Comparison of ENCODE assay signal across 22 cellular contexts in genomic region chr7:159010951-159011820, GRCh38.
A peak's percentile ranks its signal among the peaks of the same experiment; 100 is the strongest.
DNase-seq lines count a peak whose midpoint lies in the region; TF ChIP-seq lines count a peak whose summit lies in the region.
"Had no signal": no experiment of that assay in that cellular context is flagged by ENCODE, and none has a peak within 500 bp of the region (broad histone marks: within the 10 kb centered on the region; RNA-seq: fewer than 3 reads in every experiment).

No MANE protein-coding gene starts in this region.

- H3K9ac ChIP-seq in BLaER1 treated with 17β-estradiol and CSF1 and Interleukin-3, amounts not matched to agents 10 nM and 100 nM = peak overlapping the region in 5 of 11 experiments; percentile 0 to 39 (median 8); a peak in 5 of 22 replicates

- TF ChIP-seq CTCF in sigmoid colon (IDR thresholded peaks at IDR 0.05) = no peak
- TF ChIP-seq CTCF in BE2C (IDR thresholded peaks at IDR 0.05; ENCODE audit: low read depth, low read length) = no peak
- TF ChIP-seq CTCF in transverse colon (IDR thresholded peaks at IDR 0.05) = no peak

- no peak overlapping the region for H3K4me3 ChIP-seq in BLaER1 treated with 17β-estradiol and CSF1 and Interleukin-3, amounts not matched to agents 10 nM and 100 nM
- H3K4me3 ChIP-seq in sigmoid colon = no peak overlapping the region
- no peak overlapping the region for H3K4me3 ChIP-seq in BE2C (ENCODE audit: low read depth, low read length)
- H3K4me3 ChIP-seq in transverse colon = no peak overlapping the region
- H3K4me3 ChIP-seq: esophagus muscularis mucosa, GM12878 had no signal

- in situ Hi-C loops in transverse colon (cut with MboI; ENCODE audit: low pct_ligation_motif_present in 1 of 4, low pct_unique_long_range_greater_than_20kb in 1 of 4, low sequenced_read_pairs in 3 of 4) = no loop called here

- H3K4me1 ChIP-seq in BLaER1 treated with 17β-estradiol and CSF1 and Interleukin-3, amounts not matched to agents 10 nM and 100 nM = peaks cover 45 to 95% (median 89%) of the 10 kb centered on the region in 10 experiments
- H3K4me1 ChIP-seq in sigmoid colon (peaks cover 0 to 53% (median 51%) of the 10 kb centered on the region in 4 donors), BE2C (no peaks in the 10 kb centered on the region), transverse colon (peaks cover 5 to 30% (median 6%) of the 10 kb centered on the region in 4 donors)

- peaks cover 0 to 8% (median 0%) of the 10 kb centered on the region in 11 experiments; a peak in 8 of 22 replicates for H3K9me3 ChIP-seq in BLaER1 treated with 17β-estradiol and CSF1 and Interleukin-3, amounts not matched to agents 10 nM and 100 nM (replicated peaks in 1 of 11)
- H3K9me3 ChIP-seq in sigmoid colon (no peaks in the 10 kb centered on the region), BE2C (no peaks in the 10 kb centered on the region), transverse colon (no peaks in the 10 kb centered on the region)
- H3K9me3 ChIP-seq: esophagus muscularis mucosa had no signal

- peaks cover 0 to 22% (median 0%) of the 10 kb centered on the region in 11 experiments; a peak in 4 of 22 replicates for H3K27me3 ChIP-seq in BLaER1 treated with 17β-estradiol and CSF1 and Interleukin-3, amounts not matched to agents 10 nM and 100 nM
- H3K27me3 ChIP-seq in sigmoid colon (no peaks in the 10 kb centered on the region), BE2C (no peaks in the 10 kb centered on the region), transverse colon (no peaks in the 10 kb centered on the region)
- H3K27me3 ChIP-seq: esophagus muscularis mucosa had no signal

- intact Hi-C loops in sigmoid colon (cut with DNase I) = loop anchor here (2.0 kb wide), 1 partner anchor 30 kb away; no protein-coding TSS in a partner anchor
- intact Hi-C loops in transverse colon (cut with DNase I; ENCODE audit: low total_unique reads) = no loop called here

- H4K20me1 ChIP-seq in BLaER1 treated with 17β-estradiol and CSF1 and Interleukin-3, amounts not matched to agents 10 nM and 100 nM = no peaks in the 10 kb centered on the region

- H3K36me3 ChIP-seq in BLaER1 treated with 17β-estradiol and CSF1 and Interleukin-3, amounts not matched to agents 10 nM and 100 nM = no peaks in the 10 kb centered on the region
- H3K36me3 ChIP-seq in sigmoid colon (no peaks in the 10 kb centered on the region), BE2C (no peaks in the 10 kb centered on the region), transverse colon (no peaks in the 10 kb centered on the region)
- H3K36me3 ChIP-seq: esophagus muscularis mucosa had no signal

- no peak for TF ChIP-seq POLR2A in sigmoid colon (IDR thresholded peaks at IDR 0.05)
- TF ChIP-seq POLR2A in transverse colon (IDR thresholded peaks at IDR 0.05) = no peak

- 84 to 88% methylated on average over 15 of the region's 15 CpGs for WGBS in sigmoid colon, 2 donors
- WGBS in transverse colon (ENCODE audit: low coverage in 1 of 2), 2 donors = 83 to 87% methylated on average over 10 to 15 of the region's 15 CpGs

- TF ChIP-seq EP300 in sigmoid colon (IDR thresholded peaks at IDR 0.05) (no peak), transverse colon (IDR thresholded peaks at IDR 0.05; ENCODE audit: low read depth) (no peak)

- H3K4me2 ChIP-seq in BLaER1 treated with 17β-estradiol and CSF1 and Interleukin-3, amounts not matched to agents 10 nM and 100 nM = peak overlapping the region; percentile 74 to 96 (median 82)

- DNase-seq in LHCN-M2 (ENCODE audit: low read depth) (peak; percentile 80), left kidney (ENCODE audit: low read depth, low spot score) (peak; percentile 55), sigmoid colon (peak; percentile 42), DMS153 (lab: John Stamatoyannopoulos, UW) (no peak), BE2C (no peak), NCI-H1092 (lab: John Stamatoyannopoulos, UW) (no peak), transverse colon (no peak)
- DNase-seq: ACHN; activated CD8-positive, alpha-beta memory T cell treated with anti-CD3 and anti-CD28 coated beads, Interleukin-2, amount 50 U/mL, for 4 hours; activated naive CD4-positive, alpha-beta T cell treated with Interleukin-2 at 50 U/mL for 16 hours; amygdala; CD8-positive, alpha-beta T cell; central memory CD4-positive, alpha-beta T cell; DMS53; effector CD4-positive, alpha-beta T cell; NCI-H1694 treated with DMSO at 0.1 percent for 48 hours; NCI-H774; SIG-M5; T-helper 1 cell had no signal

- H3K27ac ChIP-seq in BLaER1 treated with 17β-estradiol and CSF1 and Interleukin-3, amounts not matched to agents 10 nM and 100 nM = peak overlapping the region in 8 of 11 experiments; percentile 19 to 85 (median 44); a peak in 12 of 22 replicates
- H3K27ac ChIP-seq in sigmoid colon (peak overlapping the region in 3 of 4 donors; percentile 82 to 85 (median 85)), transverse colon (peak overlapping the region in 1 of 4 donors; percentile 28)

Comparison
In these comparisons a context has a peak if more than half of its experiments do, and no peak if none do; other contexts are left out.
1. DNase-seq: peak in LHCN-M2 (single experiment), left kidney (single experiment) and sigmoid colon (single experiment); none in DMS153 (single experiment), BE2C (single experiment), NCI-H1092 (single experiment) and transverse colon (single experiment).